8 cellular contexts compared by ENCODE assay signal in the genomic region with DNA sequence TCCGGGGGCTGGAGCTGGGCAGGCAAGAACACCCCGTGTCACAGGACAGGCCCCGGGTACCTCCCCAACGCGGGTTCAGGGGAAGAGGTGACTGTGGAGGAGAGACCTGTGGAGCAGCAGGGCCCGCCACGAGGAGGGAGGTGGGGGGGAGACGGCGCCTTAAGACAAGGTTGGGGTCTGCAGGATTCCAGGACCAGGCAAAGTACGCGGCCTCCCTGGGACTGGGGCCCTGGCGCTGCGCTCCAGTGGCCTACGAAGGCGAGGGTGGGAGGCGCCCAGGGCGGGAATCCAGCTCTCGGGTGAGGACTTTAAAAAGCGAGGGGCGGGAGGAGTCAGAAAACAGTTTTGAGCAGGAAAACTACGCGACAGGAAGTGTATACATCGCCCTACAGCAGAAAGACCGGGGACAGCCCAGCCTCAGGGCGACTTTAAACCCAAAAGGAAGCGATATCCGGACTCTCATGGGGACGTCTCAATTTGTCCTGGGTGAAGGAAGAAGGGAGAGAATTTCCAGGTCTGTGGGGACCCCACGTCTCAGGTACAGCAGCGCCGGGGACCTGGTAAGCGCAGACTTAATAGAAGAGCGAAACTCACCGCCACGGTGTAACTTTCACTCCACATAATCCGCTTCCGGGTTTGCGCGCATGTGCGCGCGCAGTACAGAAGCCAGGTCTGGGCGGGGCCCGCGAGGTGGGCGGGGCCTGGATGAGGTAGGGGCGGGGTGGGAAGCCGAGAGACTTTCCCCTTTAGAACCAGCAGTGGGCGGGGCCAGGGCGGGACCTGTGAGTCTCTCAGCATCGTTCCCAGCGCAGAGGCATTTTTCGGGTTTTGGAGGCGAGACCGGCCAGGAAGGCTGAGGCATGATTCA. TPM values are rescaled to one million over a fixed set of nuclear protein-coding genes. Genes with fewer than 3 reads are reported as not detected.
A peak's percentile ranks its signal among the peaks of the same experiment; 100 is the strongest.
DNase-seq lines count a peak whose midpoint lies in the region; TF ChIP-seq lines count a peak whose summit lies in the region.

TSS of gene ZNF83 (minus strand) at position 638 of the 868 bp plus-strand sequence.

- intact Hi-C loops in tibial artery (cut with DNase I; ENCODE audit: low total_unique reads) = loop anchor here (5.0 kb wide), 1 partner anchor 36 kb away; no protein-coding TSS in a partner anchor

- CTCF ChIA-PET in HEK293 (lab: Yijun Ruan, JAX) = no interaction called here

- H2AFZ ChIP-seq in SU-DHL-6 (ENCODE audit: low read depth, low read length, severe bottlenecking) (peak within 1 kb of the TSS; percentile 76), parathyroid adenoma (peak within 1 kb of the TSS; percentile 75)

- H3K9me3 ChIP-seq in ES-I3 (ENCODE audit: control insufficient read depth, insufficient read depth, low read length) = no peaks in the 10 kb centered on the region
- no peaks in the 10 kb centered on the region for H3K9me3 ChIP-seq in HEK293 (ENCODE audit: control insufficient read depth, insufficient read depth, low read depth, low read length)
- H3K9me3 ChIP-seq in SU-DHL-6 (ENCODE audit: insufficient read depth, low read length) = no peaks in the 10 kb centered on the region
- no peaks in the 10 kb centered on the region for H3K9me3 ChIP-seq in cardiac muscle cell (ENCODE audit: low read depth)
- H3K9me3 ChIP-seq in parathyroid adenoma (ENCODE audit: control insufficient read depth, low read length) = no peaks in the 10 kb centered on the region
- H3K9me3 ChIP-seq in tibial artery = no peaks in the 10 kb centered on the region

- H3K27me3 ChIP-seq in SU-DHL-6 (ENCODE audit: low read length) (no peaks in the 10 kb centered on the region), cardiac muscle cell (no peaks in the 10 kb centered on the region), parathyroid adenoma (ENCODE audit: control insufficient read depth, insufficient read depth, low read length) (no peaks in the 10 kb centered on the region), tibial artery (no peaks in the 10 kb centered on the region)

- peak within 1 kb of the TSS; percentile 94 for H3K4me2 ChIP-seq in SU-DHL-6 (ENCODE audit: low read depth, low read length, poor library complexity, severe bottlenecking)
- peak within 1 kb of the TSS; percentile 95 for H3K4me2 ChIP-seq in parathyroid adenoma (ENCODE audit: low read length)

- no peak for TF ChIP-seq CTCF in HEK293 (tag by site-specific recombination; IDR thresholded peaks at IDR 0.05)
- no peak for TF ChIP-seq CTCF in SU-DHL-6 (IDR thresholded peaks at IDR 0.05; ENCODE audit: insufficient read depth, low read length, poor library complexity, severe bottlenecking)
- TF ChIP-seq CTCF in cardiac muscle cell (IDR thresholded peaks at IDR 0.05; ENCODE audit: low read depth, low read length) = no peak
- no peak for TF ChIP-seq CTCF in parathyroid adenoma (IDR thresholded peaks at IDR 0.05)
- TF ChIP-seq CTCF in tibial artery (IDR thresholded peaks at IDR 0.05) = no peak

- DNase-seq in NAMALWA (ENCODE audit: low spot score) (peak; percentile 94), cardiac muscle cell (ENCODE audit: low read depth in 1 of 2, low spot score in 1 of 2) (peak; percentile 97 to 98), tibial artery (peak; percentile 98 to 99)
- peak; percentile 89 for DNase-seq in activated naive CD8-positive, alpha-beta T cell treated with anti-CD3 and anti-CD28 coated beads, Interleukin-2, amount 50 U/mL, for 16 hours (ENCODE audit: low read depth, low spot score)

- no peaks in the 10 kb centered on the region for H3K9me2 ChIP-seq in SU-DHL-6 (replicated peaks; ENCODE audit: insufficient read depth, low read length)

- H3F3A ChIP-seq in SU-DHL-6 (ENCODE audit: insufficient read depth) = no peaks in the 10 kb centered on the region

- H3K4me3 ChIP-seq in HEK293 (ENCODE audit: low read depth, low read length) = peak within 1 kb of the TSS; percentile 71
- H3K4me3 ChIP-seq in SU-DHL-6 (ENCODE audit: insufficient read depth, low read length, poor library complexity, severe bottlenecking) = peak within 1 kb of the TSS; percentile 87
- peak within 1 kb of the TSS; percentile 49 for H3K4me3 ChIP-seq in cardiac muscle cell
- peak within 1 kb of the TSS; percentile 90 for H3K4me3 ChIP-seq in parathyroid adenoma (ENCODE audit: low read depth, low read length)
- H3K4me3 ChIP-seq in tibial artery = peak within 1 kb of the TSS; percentile 67 to 80

- H3K79me2 ChIP-seq in SU-DHL-6 (ENCODE audit: insufficient read depth, low read length) = peaks cover 4% of the 10 kb centered on the region; the same call in 1 of the 2 replicates
- no peaks in the 10 kb centered on the region for H3K79me2 ChIP-seq in parathyroid adenoma

- no peak within 1 kb of the TSS for H3K27ac ChIP-seq in HEK293 (ENCODE audit: extremely low read depth, low read depth, low read length)
- peak within 1 kb of the TSS; percentile 69 for H3K27ac ChIP-seq in SU-DHL-6 (ENCODE audit: low read depth, low read length)
- H3K27ac ChIP-seq in cardiac muscle cell = peak within 1 kb of the TSS; percentile 69
- peak within 1 kb of the TSS; percentile 61 for H3K27ac ChIP-seq in parathyroid adenoma
- H3K27ac ChIP-seq in tibial artery = peak within 1 kb of the TSS; percentile 85 to 93

- POLR2A ChIA-PET in HEK293 (lab: Yijun Ruan, JAX) = interaction anchor here (0.6 kb wide), 1 partner anchor 390 kb away, joined by 3 read pairs; no protein-coding TSS in a partner anchor

- no peaks in the 10 kb centered on the region for H4K20me1 ChIP-seq in SU-DHL-6 (ENCODE audit: low read depth, low read length)

- no peaks in the 10 kb centered on the region for H3K4me1 ChIP-seq in ES-I3 (ENCODE audit: insufficient read depth, low read length)
- no peaks in the 10 kb centered on the region for H3K4me1 ChIP-seq in HEK293 (ENCODE audit: control insufficient read depth, insufficient read depth, low read length)
- peaks cover 4% of the 10 kb centered on the region for H3K4me1 ChIP-seq in cardiac muscle cell (ENCODE audit: low read depth)
- peaks cover 3% of the 10 kb centered on the region for H3K4me1 ChIP-seq in parathyroid adenoma
- H3K4me1 ChIP-seq in tibial artery = peaks cover 0 to 21% (median 9%) of the 10 kb centered on the region in 4 donors

- peak within 1 kb of the TSS; percentile 99 for H3K9ac ChIP-seq in ES-I3 (ENCODE audit: low read depth, low read length)
- peak within 1 kb of the TSS; percentile 84 for H3K9ac ChIP-seq in SU-DHL-6 (ENCODE audit: low read length)
- H3K9ac ChIP-seq in parathyroid adenoma = no peak within 1 kb of the TSS

- H3K36me3 ChIP-seq in ES-I3 (ENCODE audit: insufficient read depth, low read length) (no peaks in the 10 kb centered on the region), HEK293 (ENCODE audit: control insufficient read depth in 2 of 2, insufficient read depth in 1 of 2, low read length in 2 of 2) (peaks cover 0 to 10% of the 10 kb centered on the region in 2 experiments; a peak in 1 of 3 replicates), SU-DHL-6 (ENCODE audit: low read length) (no peaks in the 10 kb centered on the region), cardiac muscle cell (no peaks in the 10 kb centered on the region), parathyroid adenoma (ENCODE audit: control insufficient read depth, insufficient read depth, low read length) (no peaks in the 10 kb centered on the region), tibial artery (peaks cover 9 to 12% (median 11%) of the 10 kb centered on the region in 3 donors)

TF ChIP-seq in HEK293, 187 proteins besides CTCF, POLR2A, EP300 and RAD21 (continues in another document):
- no peak for TF ChIP-seq ZNF645 (tag by site-specific recombination; IDR thresholded peaks at IDR 0.05)
- 0 out of 2 replicates have a peak, but pooled peaks have one; percentile 20 for TF ChIP-seq SCRT2 (tag by site-specific recombination; IDR thresholded peaks at IDR 0.05)
- TF ChIP-seq ZNF266 (tag by site-specific recombination; IDR thresholded peaks at IDR 0.05; ENCODE audit: low read depth) = peak; percentile 96
- peak; percentile 52; the same call in 1 of the 2 replicates for TF ChIP-seq KLF9 (tag by site-specific recombination; IDR thresholded peaks at IDR 0.05; ENCODE audit: low read depth)

RNA-seq across cellular contexts. Expression of gene ZNF83, which starts in this region (rescaled TPM):
- 49.2 and 134 TPM in 2 replicates for total RNA-seq in cardiac muscle cell
- 33.1 and 67.4 TPM in 2 replicates for polyA plus RNA-seq in cardiac muscle cell
